Comparison of ENCODE assay signal across 11 cellular contexts in genomic region chr5:68652507-68652906, GRCh38.
DNase-seq lines count a peak whose midpoint lies in the region; FAIRE-seq and TF ChIP-seq lines count a peak whose summit lies in the region.
"Had no signal": no experiment of that assay in that cellular context is flagged by ENCODE, and none has a peak within 500 bp of the region (broad histone marks: within the 10 kb centered on the region; RNA-seq: fewer than 3 reads in every experiment).

No MANE protein-coding gene starts in this region.

- no peaks in the 10 kb centered on the region for H3K9me3 Mint-ChIP-seq in mesothelial cell of epicardium

- DNase-seq in AG08396 (ENCODE audit: low spot score) (peak; percentile 4), HTR-8/SVneo (ENCODE audit: insufficient read length, low spot score) (peak; percentile 32), choroid plexus epithelial cell (ENCODE audit: low read depth) (peak; percentile 30), mesothelial cell of epicardium (ENCODE audit: low spot score in 2 of 2, unreplicated experiment in 2 of 2) (no peak), frontal cortex (ENCODE audit: low spot score in 2 of 2) (no peak), islet precursor cell (no peak), osteoblast (ENCODE audit: insufficient read length, low spot score, missing footprints) (no peak), UCSD-AML1 (lab: John Stamatoyannopoulos, UW; ENCODE audit: unreplicated experiment) (no peak)
- DNase-seq: NCI-H1436; stimulated activated naive CD8-positive, alpha-beta T cell treated with anti-CD3 and anti-CD28 coated beads, Interleukin-15, Interleukin-2, amounts not matched to agents 100 U/mL and 50 U/mL, for 24 hours had no signal

- H2AFZ ChIP-seq in osteoblast (ENCODE audit: low read length), result no peak overlapping the region

- H3K4me2 ChIP-seq in osteoblast (ENCODE audit: insufficient read depth, low read length), result no peak overlapping the region

- no peak for FAIRE-seq in HTR-8/SVneo (lab: Jason Lieb, UNC)
- no peak for FAIRE-seq in frontal cortex (lab: Jason Lieb, UNC)

- H4K20me1 ChIP-seq in osteoblast (ENCODE audit: insufficient read depth, low read length), result no peaks in the 10 kb centered on the region

- H3K4me3 ChIP-seq in choroid plexus epithelial cell (ENCODE audit: low read depth, low read length), result no peak overlapping the region
- no peak overlapping the region for H3K4me3 ChIP-seq in osteoblast (ENCODE audit: insufficient read depth, low read length)

- TF ChIP-seq CTCF in choroid plexus epithelial cell (conservative IDR thresholded peaks at IDR 0.05; ENCODE audit: low read depth, low read length), result no peak
- no peak for TF ChIP-seq CTCF in mesothelial cell of epicardium (IDR thresholded peaks at IDR 0.05; ENCODE audit: unreplicated experiment)
- TF ChIP-seq CTCF in osteoblast (IDR thresholded peaks at IDR 0.05; ENCODE audit: extremely low read depth, low read depth, low read length), result no peak

- no peak overlapping the region for H3K4me3 Mint-ChIP-seq in mesothelial cell of epicardium
- H3K4me3 Mint-ChIP-seq: WTC11 had no signal

- no peaks in the 10 kb centered on the region for H3K36me3 ChIP-seq in osteoblast (ENCODE audit: insufficient read depth, low read length)

- no peaks in the 10 kb centered on the region for H3K36me3 Mint-ChIP-seq in mesothelial cell of epicardium

- no peaks in the 10 kb centered on the region for H3K79me2 ChIP-seq in osteoblast (ENCODE audit: insufficient read depth, low read length)

- H3K4me1 Mint-ChIP-seq in mesothelial cell of epicardium, result peaks cover 76% of the 10 kb centered on the region

- H3K9me3 ChIP-seq in osteoblast (ENCODE audit: low read depth, low read length), result no peaks in the 10 kb centered on the region

- no peaks in the 10 kb centered on the region for H3K27me3 Mint-ChIP-seq in mesothelial cell of epicardium (ENCODE audit: low read depth)

- H3K27ac Mint-ChIP-seq in mesothelial cell of epicardium, result peak overlapping the region; percentile 91
- H3K27ac Mint-ChIP-seq: WTC11 had no signal

- no peaks in the 10 kb centered on the region for H3K4me1 ChIP-seq in osteoblast (ENCODE audit: insufficient read depth, low read length)

- no peaks in the 10 kb centered on the region for H3K27me3 ChIP-seq in osteoblast (ENCODE audit: insufficient read depth, low read length)

- no peak overlapping the region for H3K27ac ChIP-seq in osteoblast (ENCODE audit: low read depth, low read length)

Comparison
In these comparisons a context has a peak if more than half of its experiments do, and no peak if none do; other contexts are left out.
1. DNase-seq: peak in AG08396 (single experiment), HTR-8/SVneo (single experiment) and choroid plexus epithelial cell (single experiment); none in mesothelial cell of epicardium (0 of 2), frontal cortex (0 of 2), islet precursor cell (single experiment), osteoblast (single experiment) and UCSD-AML1 (single experiment).